In the genomic region with DNA sequence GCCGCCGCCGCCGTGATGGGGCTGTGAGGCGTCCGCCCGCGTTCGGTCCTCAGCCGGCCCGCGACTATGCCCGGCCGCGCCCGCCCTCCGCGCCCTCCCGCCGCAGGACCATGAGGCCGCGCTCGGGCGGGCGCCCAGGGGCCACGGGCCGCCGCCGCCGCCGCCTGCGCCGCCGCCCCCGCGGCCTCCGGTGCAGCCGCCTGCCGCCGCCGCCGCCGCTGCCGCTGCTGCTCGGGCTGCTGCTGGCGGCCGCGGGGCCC, we compare ENCODE assay signal across 8 cellular contexts. TPM values are rescaled to one million over a fixed set of nuclear protein-coding genes. Genes with fewer than 3 reads are reported as not detected.
DNase-seq lines count a peak whose midpoint lies in the region; ATAC-seq and TF ChIP-seq lines count a peak whose summit lies in the region.

No MANE protein-coding gene starts in this region.

- H3K27me3 ChIP-seq in OCI-LY3 (ENCODE audit: low read depth, low read length), result no peaks in the 10 kb centered on the region; the same call in 1 of the 2 replicates
- H3K27me3 ChIP-seq in hepatocyte, result no peaks in the 10 kb centered on the region
- no peaks in the 10 kb centered on the region for H3K27me3 ChIP-seq in subcutaneous abdominal adipose tissue (ENCODE audit: control insufficient read depth in 5 of 5, insufficient read depth in 4 of 5, low read length in 5 of 5)

- ATAC-seq in GM21360 (IDR thresholded peaks at IDR 0.05; ENCODE audit: unreplicated experiment) (peak; percentile 35), HG02840 (IDR thresholded peaks at IDR 0.05; ENCODE audit: low FRiP score, unreplicated experiment) (no peak)

- H3K79me2 ChIP-seq in OCI-LY3 (ENCODE audit: low read length), result peaks cover 46% of the 10 kb centered on the region
- H3K79me2 ChIP-seq in hepatocyte, result peaks cover 36% of the 10 kb centered on the region

- H3K36me3 ChIP-seq in OCI-LY3 (replicated peaks; ENCODE audit: low read depth, low read length) (peaks cover 5% of the 10 kb centered on the region), hepatocyte (replicated peaks; ENCODE audit: insufficient read depth, low read depth) (no peaks in the 10 kb centered on the region), subcutaneous abdominal adipose tissue (ENCODE audit: control insufficient read depth in 5 of 5, insufficient read depth in 5 of 5, low read length in 5 of 5) (no peaks in the 10 kb centered on the region)

- DNase-seq in hepatocyte (ENCODE audit: low spot score), result no peak
- no peak for DNase-seq in NCI-H1092 (lab: John Stamatoyannopoulos, UW)
- no peak for DNase-seq in iPS-NIHi7 (ENCODE audit: extremely low spot score)
- no peak for DNase-seq in activated naive CD4-positive, alpha-beta T cell treated with anti-CD3 and anti-CD28 coated beads, Interleukin-2, amount 50 U/mL, for 16 hours

- WGBS in hepatocyte (ENCODE audit: low lambda C conversion rate, missing lambda C conversion rate), result no CpG with 5 or more reads among the region's 48 CpGs

- H3K9me3 ChIP-seq in OCI-LY3 (ENCODE audit: insufficient read depth, low read length) (no peaks in the 10 kb centered on the region), hepatocyte (ENCODE audit: low read depth) (no peaks in the 10 kb centered on the region), subcutaneous abdominal adipose tissue (ENCODE audit: control insufficient read depth in 5 of 5, low read length in 5 of 5) (no peaks in the 10 kb centered on the region)

- H3K4me2 ChIP-seq in OCI-LY3 (ENCODE audit: low read length) (peak overlapping the region; percentile 91), hepatocyte (peak overlapping the region; percentile 95)

- H3K27ac ChIP-seq in OCI-LY3 (ENCODE audit: low read length) (no peak overlapping the region), hepatocyte (no peak overlapping the region), subcutaneous abdominal adipose tissue (ENCODE audit: low read depth, low read length) (no peak overlapping the region)

- peaks cover 16% of the 10 kb centered on the region for H3K4me1 ChIP-seq in OCI-LY3 (ENCODE audit: low read length)
- peaks cover 21% of the 10 kb centered on the region for H3K4me1 ChIP-seq in hepatocyte (ENCODE audit: insufficient read depth)
- H3K4me1 ChIP-seq in subcutaneous abdominal adipose tissue (ENCODE audit: control insufficient read depth in 5 of 5, insufficient read depth in 5 of 5, low read length in 5 of 5), result peaks cover 6 to 43% (median 23%) of the 10 kb centered on the region in 5 donors

- H3K9ac ChIP-seq in OCI-LY3 (ENCODE audit: low read length) (peak overlapping the region; percentile 57), subcutaneous abdominal adipose tissue (ENCODE audit: low read length in 5 of 5) (no peak overlapping the region)

- H2AFZ ChIP-seq in OCI-LY3 (ENCODE audit: low read depth, low read length) (no peak overlapping the region), hepatocyte (no peak overlapping the region)

- H3K9me2 ChIP-seq in hepatocyte (replicated peaks; ENCODE audit: insufficient read depth), result no peaks in the 10 kb centered on the region

- H3K4me3 ChIP-seq in OCI-LY3 (ENCODE audit: low read length) (peak overlapping the region; percentile 81), hepatocyte (no peak overlapping the region), subcutaneous abdominal adipose tissue (ENCODE audit: low read depth in 1 of 5, low read length in 5 of 5) (peak overlapping the region in 4 of 5 donors; percentile 51 to 82 (median 63))

- no peak for TF ChIP-seq CTCF in OCI-LY3 (IDR thresholded peaks at IDR 0.05; ENCODE audit: low read depth, low read length)
- no peak for TF ChIP-seq CTCF in hepatocyte (IDR thresholded peaks at IDR 0.05; ENCODE audit: poor library complexity)

- peaks cover 28% of the 10 kb centered on the region for H4K20me1 ChIP-seq in OCI-LY3 (ENCODE audit: insufficient read depth, low read length)
- H4K20me1 ChIP-seq in hepatocyte (ENCODE audit: insufficient read depth, poor library complexity, severe bottlenecking), result peaks cover 14% of the 10 kb centered on the region

RNA-seq across cellular contexts. Expression of a gene that starts 0.2 kb away (rescaled TPM):
- total RNA-seq in hepatocyte, result 7.9 and 8.9 TPM in 2 replicates
- 12.8 and 14.7 TPM in 2 replicates for polyA plus RNA-seq in hepatocyte
